In genomic region chr15:68609618-68610017, GRCh38 we compare ENCODE assay signal across 15 cellular contexts. TPM values are rescaled to one million over a fixed set of nuclear protein-coding genes. Genes with fewer than 3 reads are reported as not detected.
A peak's percentile ranks its signal among the peaks of the same experiment; 100 is the strongest.
DNase-seq lines count a peak whose midpoint lies in the region; ATAC-seq, FAIRE-seq and TF ChIP-seq lines count a peak whose summit lies in the region.
"Had no signal": no experiment of that assay in that cellular context is flagged by ENCODE, and none has a peak within 500 bp of the region (broad histone marks: within the 10 kb centered on the region; RNA-seq: fewer than 3 reads in every experiment).

No MANE protein-coding gene starts in this region.

- peak; percentile 81 to 90 for ATAC-seq in left cardiac atrium
- peak; percentile 56 to 85 (median 79) for ATAC-seq in psoas muscle
- ATAC-seq: activated T-helper 17 cell treated with anti-CD3 and anti-CD28 coated beads, Interleukin-2, amount 50 U/mL, for 72 hours had no signal

- H3K27me3 ChIP-seq in breast epithelium (no peaks in the 10 kb centered on the region), mammary epithelial cell (ENCODE audit: insufficient read depth, low read length) (no peaks in the 10 kb centered on the region), psoas muscle (ENCODE audit: insufficient read depth in 3 of 3, low read length in 2 of 3) (peaks cover 0 to 3% (median 0%) of the 10 kb centered on the region in 3 donors), vagina (no peaks in the 10 kb centered on the region)

- H3K9ac ChIP-seq in mammary epithelial cell (ENCODE audit: insufficient read depth, low read length), result no peak overlapping the region
- H3K9ac ChIP-seq: parathyroid adenoma had no signal

- H3K4me3 ChIP-seq in breast epithelium, result no peak overlapping the region
- no peak overlapping the region for H3K4me3 ChIP-seq in mammary epithelial cell (replicated peaks in 1 of 3; ENCODE audit: insufficient read depth in 1 of 3, low read depth in 2 of 3, low read length in 3 of 3)
- no peak overlapping the region for H3K4me3 ChIP-seq in psoas muscle
- H3K4me3 ChIP-seq in vagina, result no peak overlapping the region

- H2AFZ ChIP-seq in mammary epithelial cell (ENCODE audit: low read depth, low read length), result no peak overlapping the region
- H2AFZ ChIP-seq: parathyroid adenoma had no signal

- no peak for TF ChIP-seq CTCF in breast epithelium (IDR thresholded peaks at IDR 0.05)
- no peak for TF ChIP-seq CTCF in mammary epithelial cell (conservative IDR thresholded peaks at IDR 0.05 in 1 of 2, IDR thresholded peaks at IDR 0.05 in 1 of 2; ENCODE audit: extremely low read depth in 1 of 2, insufficient read depth in 1 of 2, low read depth in 1 of 2, low read length in 2 of 2)
- TF ChIP-seq CTCF in psoas muscle (IDR thresholded peaks at IDR 0.05), result no peak
- TF ChIP-seq CTCF in vagina (IDR thresholded peaks at IDR 0.05), result no peak

- in situ Hi-C loops in mammary epithelial cell (cut with MboI; ENCODE audit: low sequenced_read_pairs in 2 of 2), result no loop called here

- dilution Hi-C loops in mammary epithelial cell (cut with HindIII; ENCODE audit: low sequenced_read_pairs), result no loop called here

- WGBS in mammary epithelial cell (ENCODE audit: low coverage, missing lambda C conversion rate), result 83% methylated on average over 2 of the region's 7 CpGs
- 55 to 61% (median 57%) methylated on average over 7 of the region's 7 CpGs for WGBS in psoas muscle, 3 donors

- intact Hi-C loops in breast epithelium (cut with DNase I; ENCODE audit: low total_unique reads), result no loop called here
- intact Hi-C loops in mammary epithelial cell (cut with micrococcal nuclease), result no loop called here
- intact Hi-C loops in left cardiac atrium (cut with DNase I), result no loop called here
- intact Hi-C loops in psoas muscle (cut with DNase I), result no loop called here
- intact Hi-C loops in vagina (cut with DNase I), result no loop called here

- DNase-seq in breast epithelium (ENCODE audit: low spot score in 2 of 2), result peak in 1 of 2 donors; percentile 35
- DNase-seq in mammary epithelial cell, result no peak
- DNase-seq in left cardiac atrium, result peak; percentile 86
- peak; percentile 88 to 95 for DNase-seq in psoas muscle
- peak in 1 of 2 donors; percentile 97 for DNase-seq in vagina (ENCODE audit: extremely low spot score in 2 of 2)
- no peak for DNase-seq in cerebellar cortex (ENCODE audit: low spot score)
- no peak for DNase-seq in stimulated activated naive CD4-positive, alpha-beta T cell (lab: John Stamatoyannopoulos, UW)
- no peak for DNase-seq in RCC 7860 (ENCODE audit: low spot score)
- DNase-seq: dermis blood vessel endothelial cell; NCI-H2081 treated with DMSO at 0.1 percent for 48 hours; NK-92 treated with Interleukin-12 subunit alpha and Interleukin-12 subunit beta, amount 100 ng/mL, for 24 hours had no signal

- H3K4me2 ChIP-seq in mammary epithelial cell (ENCODE audit: insufficient read depth, low read depth, low read length), result no peak overlapping the region

- BruUV-seq in mammary epithelial cell (replicated peaks; lab: Mats Ljungman, UMichigan), result no TSS peak

- FAIRE-seq in RCC 7860 (lab: Jason Lieb, UNC), result no peak

- peaks cover 6 to 12% of the 10 kb centered on the region in 2 donors for H3K4me1 ChIP-seq in breast epithelium
- no peaks in the 10 kb centered on the region for H3K4me1 ChIP-seq in mammary epithelial cell (ENCODE audit: insufficient read depth, low read length)
- peaks cover 5% of the 10 kb centered on the region for H3K4me1 ChIP-seq in psoas muscle
- peaks cover 39% of the 10 kb centered on the region for H3K4me1 ChIP-seq in vagina
- H3K4me1 ChIP-seq: parathyroid adenoma had no signal

- no peak for TF ChIP-seq POLR2A in breast epithelium (IDR thresholded peaks at IDR 0.05)
- no peak for TF ChIP-seq POLR2A in vagina (IDR thresholded peaks at IDR 0.05)

- H3K27ac ChIP-seq in breast epithelium (peak overlapping the region; percentile 52 to 88), mammary epithelial cell (ENCODE audit: insufficient read depth, low read depth, low read length) (no peak overlapping the region), psoas muscle (peak overlapping the region; percentile 1), vagina (peak overlapping the region; percentile 70)
- H3K27ac ChIP-seq: 22Rv1, HL-60 had no signal

- CTCF ChIA-PET in mammary epithelial cell (lab: Charles Lee; ENCODE audit: low non-redundant PET), result no interaction called here

- H3K79me2 ChIP-seq in mammary epithelial cell (ENCODE audit: insufficient read depth, low read length), result no peaks in the 10 kb centered on the region
- H3K79me2 ChIP-seq: parathyroid adenoma had no signal

- H3K9me3 ChIP-seq in breast epithelium (no peaks in the 10 kb centered on the region), mammary epithelial cell (replicated peaks; ENCODE audit: insufficient read depth, low read length) (no peaks in the 10 kb centered on the region), psoas muscle (peaks cover 5% of the 10 kb centered on the region), vagina (no peaks in the 10 kb centered on the region)

- H4K20me1 ChIP-seq in mammary epithelial cell (ENCODE audit: insufficient read depth, low read length), result no peaks in the 10 kb centered on the region

- H3K36me3 ChIP-seq in breast epithelium (no peaks in the 10 kb centered on the region), mammary epithelial cell (ENCODE audit: insufficient read depth, low read length) (no peaks in the 10 kb centered on the region), psoas muscle (ENCODE audit: insufficient read depth in 1 of 2, low read depth in 1 of 2) (no peaks in the 10 kb centered on the region), vagina (no peaks in the 10 kb centered on the region)

RNA-seq across cellular contexts. Expression of gene CORO2B, which starts 30.8 kb away (rescaled TPM):
- total RNA-seq in breast epithelium, result 10 to 100 TPM in 1 of 3 donors, 1 to 10 TPM in 2; 2.9 to 11.2 (median 3.5) TPM
- 1 to 10 TPM; 3.2 to 4.3 TPM for total RNA-seq in mammary epithelial cell
- 2.6 TPM for polyA plus RNA-seq in mammary epithelial cell
- 2.7 TPM for polyA minus RNA-seq in mammary epithelial cell
- total RNA-seq in left cardiac atrium, result 1 to 10 TPM; 8.5 to 8.9 TPM
- 1 to 10 TPM; 1.4 to 3.0 (median 2.2) TPM for total RNA-seq in psoas muscle
- 1 to 10 TPM; 1.1 to 3.2 (median 1.2) TPM for polyA plus RNA-seq in psoas muscle
- 4.7 TPM for total RNA-seq in vagina

Comparison
In these comparisons a context has a peak if more than half of its experiments do, and no peak if none do; other contexts are left out.
1. DNase-seq: peak in left cardiac atrium (single experiment) and psoas muscle (2 of 2); none in mammary epithelial cell (single experiment), cerebellar cortex (single experiment), stimulated activated naive CD4-positive, alpha-beta T cell (0 of 6) and RCC 7860 (single experiment).